11 cellular contexts compared by ENCODE assay signal in genomic region chr9:88992556-88992955, GRCh38. TPM values are rescaled to one million over a fixed set of nuclear protein-coding genes. Genes with fewer than 3 reads are reported as not detected.
A peak's percentile ranks its signal among the peaks of the same experiment; 100 is the strongest.
DNase-seq lines count a peak whose midpoint lies in the region; ATAC-seq and TF ChIP-seq lines count a peak whose summit lies in the region.
"Had no signal": no experiment of that assay in that cellular context is flagged by ENCODE, and none has a peak within 500 bp of the region (broad histone marks: within the 10 kb centered on the region; RNA-seq: fewer than 3 reads in every experiment).

No MANE protein-coding gene starts in this region.

- CTCF ChIA-PET in AG04450 (lab: Charles Lee) (interaction anchor here (0.6 to 1.4 kb wide), 4 partner anchors 8 to 399 kb away, joined by 3 to 5 read pairs (median 4); no protein-coding TSS in a partner anchor), IMR-90 (lab: Yijun Ruan, JAX) (no interaction called here)
- CTCF ChIA-PET in CD4-positive, alpha-beta memory T cell (lab: Charles Lee; ENCODE audit: partially characterized antibody) = no interaction called here

- H3K23ac ChIP-seq in IMR-90 (ENCODE audit: low read depth, low read length) = peak overlapping the region; percentile 93

- ATAC-seq in IMR-90 (ENCODE audit: low read depth) = no peak
- ATAC-seq in HG02884 (IDR thresholded peaks at IDR 0.05; ENCODE audit: unreplicated experiment) = no peak
- ATAC-seq: HCT116 had no signal

- dilution Hi-C loops in IMR-90 (cut with HindIII; ENCODE audit: low sequenced_read_pairs, unreplicated experiment) = loop anchor here (25.0 kb wide), 1 partner anchor 355 kb away; no protein-coding TSS in a partner anchor

- WGBS in IMR-90 (ENCODE audit: extremely low coverage in 2 of 2, insufficient read length in 1 of 2), 2 experiments = 15% methylated on average over 2 of the region's 4 CpGs; no CpG with 5 or more reads in 1 of the 2 experiments
- WGBS in esophagus squamous epithelium, 2 donors = 72 to 81% methylated on average over 4 of the region's 4 CpGs

- peak overlapping the region in 1 of 2 experiments; percentile 22; a peak in 1 of 4 replicates for H4K8ac ChIP-seq in IMR-90 (ENCODE audit: low read depth in 2 of 2, low read length in 2 of 2)

- peak overlapping the region; percentile 87 for H3K9ac ChIP-seq in IMR-90 (ENCODE audit: low read depth, low read length)
- peak overlapping the region; percentile 46 for H3K9ac ChIP-seq in neural progenitor cell

- no peak overlapping the region for H3K27ac ChIP-seq in AG04450 (ENCODE audit: low read depth, low read length)
- H3K27ac ChIP-seq in IMR-90 (ENCODE audit: insufficient read depth, low read length) = peak overlapping the region; percentile 48; the same call in 1 of the 2 replicates
- H3K27ac ChIP-seq in esophagus squamous epithelium = peak overlapping the region in 3 of 4 donors; percentile 76 to 92 (median 87)
- H3K27ac ChIP-seq in neural progenitor cell = no peak overlapping the region
- no peak overlapping the region for H3K27ac ChIP-seq in CD4-positive, alpha-beta memory T cell (ENCODE audit: low read depth, low read length)
- no peak overlapping the region for H3K27ac ChIP-seq in substantia nigra (ENCODE audit: low read depth, low read length, poor library complexity, severe bottlenecking)

- DNase-seq in AG04450 (ENCODE audit: low read depth, low spot score) = no peak
- no peak for DNase-seq in IMR-90
- DNase-seq in esophagus squamous epithelium (lab: John Stamatoyannopoulos, UW) = no peak
- DNase-seq in neural progenitor cell (ENCODE audit: low spot score) = no peak
- no peak for DNase-seq in GM19240 (ENCODE audit: insufficient read length, low spot score)
- DNase-seq in CD4-positive, alpha-beta memory T cell = no peak
- no peak for DNase-seq in substantia nigra (lab: John Stamatoyannopoulos, UW)
- DNase-seq: T-helper 1 cell had no signal

- H2BK120ac ChIP-seq in IMR-90 (ENCODE audit: low read depth, low read length) = peak overlapping the region; percentile 30; the same call in 1 of the 2 replicates

- no peak overlapping the region; the same call in 1 of the 2 replicates for H2BK20ac ChIP-seq in IMR-90 (ENCODE audit: low read depth, low read length)

- peak overlapping the region; percentile 86 for H3K14ac ChIP-seq in IMR-90 (replicated peaks; ENCODE audit: low read depth, low read length)

- TF ChIP-seq CTCF in AG04450 (IDR thresholded peaks at IDR 0.05; ENCODE audit: low read depth, low read length) (no peak), IMR-90 (conservative IDR thresholded peaks at IDR 0.05; ENCODE audit: low read depth, low read length) (no peak), esophagus squamous epithelium (IDR thresholded peaks at IDR 0.05) (no peak), neural progenitor cell (IDR thresholded peaks at IDR 0.05) (no peak)

- H3K4me3 ChIP-seq in AG04450 (ENCODE audit: low read depth, low read length) (peak overlapping the region; percentile 91), IMR-90 (ENCODE audit: insufficient read depth, low read depth, low read length) (peak overlapping the region; percentile 58), esophagus squamous epithelium (peak overlapping the region in 3 of 4 donors; percentile 53 to 80 (median 76)), neural progenitor cell (peak overlapping the region; percentile 95)
- no peak overlapping the region for H3K4me3 ChIP-seq in CD4-positive, alpha-beta memory T cell (ENCODE audit: low read length in 2 of 2)

- peaks cover 26% of the 10 kb centered on the region for H3K36me3 ChIP-seq in IMR-90 (ENCODE audit: control insufficient read depth, insufficient read depth, low read length)
- H3K36me3 ChIP-seq in esophagus squamous epithelium = no peaks in the 10 kb centered on the region
- H3K36me3 ChIP-seq in neural progenitor cell = no peaks in the 10 kb centered on the region
- no peaks in the 10 kb centered on the region for H3K36me3 ChIP-seq in CD4-positive, alpha-beta memory T cell (ENCODE audit: insufficient read depth, low read length)

- in situ Hi-C loops in IMR-90 (cut with MboI; ENCODE audit: low sequenced_read_pairs) = loop anchor here (10.0 kb wide), 1 partner anchor 218 kb away; no protein-coding TSS in a partner anchor

- H3K9me1 ChIP-seq in IMR-90 (ENCODE audit: insufficient read depth, low read length) = peaks cover 15% of the 10 kb centered on the region

- H3K4ac ChIP-seq in IMR-90 (ENCODE audit: low read depth, low read length) = peak overlapping the region; percentile 24

- H3K27me3 ChIP-seq in AG04450 (ENCODE audit: control insufficient read depth, insufficient read depth, low read length) (no peaks in the 10 kb centered on the region), IMR-90 (ENCODE audit: control insufficient read depth, insufficient read depth, low read length) (no peaks in the 10 kb centered on the region), esophagus squamous epithelium (peaks cover 0 to 32% (median 0%) of the 10 kb centered on the region in 4 donors), neural progenitor cell (no peaks in the 10 kb centered on the region)
- no peaks in the 10 kb centered on the region for H3K27me3 ChIP-seq in CD4-positive, alpha-beta memory T cell (ENCODE audit: insufficient read depth, low read length)

- H3K79me1 ChIP-seq in IMR-90 (ENCODE audit: low read depth in 1 of 2, low read length in 2 of 2) = peaks cover 26 to 45% of the 10 kb centered on the region in 2 experiments

- no peak overlapping the region for H3K27ac Mint-ChIP-seq in neural progenitor cell
- no peak overlapping the region for H3K27ac Mint-ChIP-seq in CD4-positive, alpha-beta memory T cell
- H3K27ac Mint-ChIP-seq: dendritic cell treated with granulocyte-macrophage colony-stimulating factor and Interleukin-4, amounts not matched to agents 40 ng/mL and 50 ng/mL, for 4 days had no signal

- H3K4me1 ChIP-seq in IMR-90 (ENCODE audit: control insufficient read depth, insufficient read depth, low read length) (peaks cover 17% of the 10 kb centered on the region), esophagus squamous epithelium (peaks cover 5 to 74% (median 8%) of the 10 kb centered on the region in 3 donors), neural progenitor cell (peaks cover 32% of the 10 kb centered on the region)
- H3K4me1 ChIP-seq in CD4-positive, alpha-beta memory T cell (ENCODE audit: insufficient read depth, low read length) = peaks cover 16% of the 10 kb centered on the region

- H3K4me2 ChIP-seq in IMR-90 (ENCODE audit: low read depth, low read length) (peak overlapping the region; percentile 96), neural progenitor cell (peak overlapping the region; percentile 98)

- no peak overlapping the region for H4K91ac ChIP-seq in IMR-90 (ENCODE audit: insufficient read depth, low read depth, low read length)

- no peak overlapping the region for H2AFZ ChIP-seq in IMR-90 (replicated peaks; ENCODE audit: low read length, poor library complexity)
- no peak overlapping the region for H2AFZ ChIP-seq in neural progenitor cell (replicated peaks)

- H2AK5ac ChIP-seq in IMR-90 (ENCODE audit: low read depth, low read length) = peak overlapping the region; percentile 49; the same call in 1 of the 2 replicates

- POLR2A ChIA-PET in AG04450 (lab: Yijun Ruan, JAX) (interaction anchor here (1.0 kb wide), 1 partner anchor 168 kb away, joined by 3 read pairs; no protein-coding TSS in a partner anchor), IMR-90 (lab: Charles Lee; ENCODE audit: unreplicated experiment) (no interaction called here)
- POLR2A ChIA-PET in CD4-positive, alpha-beta memory T cell (lab: Charles Lee; ENCODE audit: partially characterized antibody) = no interaction called here

- no peaks in the 10 kb centered on the region; the same call in 1 of the 2 replicates for H3K9me3 ChIP-seq in AG04450 (ENCODE audit: control insufficient read depth, insufficient read depth, low read length)
- H3K9me3 ChIP-seq in IMR-90 (ENCODE audit: control insufficient read depth, insufficient read depth, low read length) = no peaks in the 10 kb centered on the region
- no peaks in the 10 kb centered on the region for H3K9me3 ChIP-seq in esophagus squamous epithelium
- no peaks in the 10 kb centered on the region for H3K9me3 ChIP-seq in neural progenitor cell (ENCODE audit: low read depth)
- H3K9me3 ChIP-seq in CD4-positive, alpha-beta memory T cell (ENCODE audit: control insufficient read depth in 1 of 2, low read length in 2 of 2) = no peaks in the 10 kb centered on the region

- no peak for TF ChIP-seq POLR2A in IMR-90 (IDR thresholded peaks at IDR 0.05; ENCODE audit: low read depth, low read length)
- TF ChIP-seq POLR2A in esophagus squamous epithelium (IDR thresholded peaks at IDR 0.05) = no peak

- H4K5ac ChIP-seq in IMR-90 (ENCODE audit: low read depth, low read length) = no peak overlapping the region

- H3K9me3 Mint-ChIP-seq in neural progenitor cell = peaks cover under 1% of the 10 kb centered on the region
- no peaks in the 10 kb centered on the region for H3K9me3 Mint-ChIP-seq in CD4-positive, alpha-beta memory T cell
- H3K9me3 Mint-ChIP-seq: dendritic cell treated with granulocyte-macrophage colony-stimulating factor and Interleukin-4, amounts not matched to agents 40 ng/mL and 50 ng/mL, for 4 days had no signal

- H4K20me1 ChIP-seq in IMR-90 (ENCODE audit: insufficient read depth, low read length) = peaks cover 4% of the 10 kb centered on the region; the same call in 1 of the 2 replicates
- peaks cover 54% of the 10 kb centered on the region for H4K20me1 ChIP-seq in neural progenitor cell (ENCODE audit: low read depth)

- peaks cover 61% of the 10 kb centered on the region for H3K79me2 ChIP-seq in neural progenitor cell (ENCODE audit: low read depth)

- H2AK9ac ChIP-seq in IMR-90 (replicated peaks; ENCODE audit: low read depth, low read length, poor library complexity) = no peak overlapping the region

- H2BK15ac ChIP-seq in IMR-90 (ENCODE audit: low read depth, low read length) = no peak overlapping the region

- peak overlapping the region; percentile 27; the same call in 1 of the 2 replicates for H3K18ac ChIP-seq in IMR-90 (ENCODE audit: low read depth, low read length)

- peaks cover 16% of the 10 kb centered on the region for H3F3A ChIP-seq in neural progenitor cell (ENCODE audit: low read depth)

- TF ChIP-seq RAD21 in IMR-90 (IDR thresholded peaks at IDR 0.05; ENCODE audit: low read length) = no peak

- H3K56ac ChIP-seq in IMR-90 (ENCODE audit: extremely low read depth, insufficient read depth, low read length) = peak overlapping the region; percentile 10; the same call in 1 of the 2 replicates

- H3K27me3 Mint-ChIP-seq in neural progenitor cell (ENCODE audit: insufficient read depth, low read depth) = no peaks in the 10 kb centered on the region
- H3K27me3 Mint-ChIP-seq in CD4-positive, alpha-beta memory T cell = peaks cover 18 to 20% of the 10 kb centered on the region in 2 donors

- BruUV-seq in IMR-90 (replicated peaks; lab: Mats Ljungman, UMichigan) = TSS peak; percentile 46

- peaks cover 25% of the 10 kb centered on the region for H3K36me3 Mint-ChIP-seq in neural progenitor cell
- no peaks in the 10 kb centered on the region for H3K36me3 Mint-ChIP-seq in CD4-positive, alpha-beta memory T cell

- H2BK5ac ChIP-seq in IMR-90 (ENCODE audit: low read depth, low read length, poor library complexity, severe bottlenecking) = peak overlapping the region; percentile 14

- peak overlapping the region; percentile 97 for H3K4me3 Mint-ChIP-seq in neural progenitor cell
- peak overlapping the region in 3 of 8 donors; percentile 3 to 39 (median 12) for H3K4me3 Mint-ChIP-seq in CD4-positive, alpha-beta memory T cell

- intact Hi-C loops in IMR-90 (cut with micrococcal nuclease) = loop anchor here (2.0 to 5.0 kb wide), 6 partner anchors 140 to 408 kb away; no protein-coding TSS in a partner anchor
- intact Hi-C loops in esophagus squamous epithelium (cut with DNase I) = no loop called here
- intact Hi-C loops in CD4-positive, alpha-beta memory T cell (cut with micrococcal nuclease) = no loop called here

- H3K4me1 Mint-ChIP-seq in neural progenitor cell = peaks cover 66% of the 10 kb centered on the region
- H3K4me1 Mint-ChIP-seq in CD4-positive, alpha-beta memory T cell = peaks cover 9 to 17% (median 14%) of the 10 kb centered on the region in 4 donors

RNA-seq across cellular contexts. Expression of gene S1PR3, which starts 1.3 kb away (rescaled TPM):
- 33.1 and 40.3 TPM in 2 replicates for polyA plus RNA-seq in AG04450 (2011; rRNA removed)
- polyA minus RNA-seq in AG04450 (2011; rRNA and poly(A)+ RNA removed) = 50.7 and 58.2 TPM in 2 replicates
- 28.7 and 31.1 TPM in 2 replicates for total RNA-seq in IMR-90 (2012; rRNA removed)
- polyA plus RNA-seq in IMR-90 (2012; rRNA removed) = 25.0 and 28.4 TPM in 2 replicates
- polyA plus RNA-seq in IMR-90 (2012; cell fraction: cytosol; rRNA removed) = 16.1 and 27.1 TPM in 2 replicates
- 9.5 and 9.8 TPM in 2 replicates for polyA plus RNA-seq in IMR-90 (2012; cell fraction: nucleus; rRNA removed; ENCODE audit: low replicate concordance)
- 10 to 100 TPM in 1 of 4 donors, 1 to 10 TPM in 3; 1.3 to 14.3 (median 6.8) TPM for total RNA-seq in esophagus squamous epithelium
- 21.6 and 29.4 TPM in 2 replicates for total RNA-seq in neural progenitor cell (ENCODE audit: low replicate concordance)
- not detected for total RNA-seq in CD4-positive, alpha-beta memory T cell
- polyA plus RNA-seq in CD4-positive, alpha-beta memory T cell = not detected

Comparison
In these comparisons a context has a peak if more than half of its experiments do, and no peak if none do; other contexts are left out.
1. H3K27ac ChIP-seq: peak in IMR-90 (single experiment) and esophagus squamous epithelium (3 of 4); none in AG04450 (single experiment), neural progenitor cell (single experiment), CD4-positive, alpha-beta memory T cell (single experiment) and substantia nigra (single experiment).
2. H3K4me3 ChIP-seq: peak in AG04450 (single experiment), IMR-90 (single experiment), esophagus squamous epithelium (3 of 4) and neural progenitor cell (single experiment); none in CD4-positive, alpha-beta memory T cell (0 of 2).